1 cellular context compared by ENCODE assay signal in the genomic region with DNA sequence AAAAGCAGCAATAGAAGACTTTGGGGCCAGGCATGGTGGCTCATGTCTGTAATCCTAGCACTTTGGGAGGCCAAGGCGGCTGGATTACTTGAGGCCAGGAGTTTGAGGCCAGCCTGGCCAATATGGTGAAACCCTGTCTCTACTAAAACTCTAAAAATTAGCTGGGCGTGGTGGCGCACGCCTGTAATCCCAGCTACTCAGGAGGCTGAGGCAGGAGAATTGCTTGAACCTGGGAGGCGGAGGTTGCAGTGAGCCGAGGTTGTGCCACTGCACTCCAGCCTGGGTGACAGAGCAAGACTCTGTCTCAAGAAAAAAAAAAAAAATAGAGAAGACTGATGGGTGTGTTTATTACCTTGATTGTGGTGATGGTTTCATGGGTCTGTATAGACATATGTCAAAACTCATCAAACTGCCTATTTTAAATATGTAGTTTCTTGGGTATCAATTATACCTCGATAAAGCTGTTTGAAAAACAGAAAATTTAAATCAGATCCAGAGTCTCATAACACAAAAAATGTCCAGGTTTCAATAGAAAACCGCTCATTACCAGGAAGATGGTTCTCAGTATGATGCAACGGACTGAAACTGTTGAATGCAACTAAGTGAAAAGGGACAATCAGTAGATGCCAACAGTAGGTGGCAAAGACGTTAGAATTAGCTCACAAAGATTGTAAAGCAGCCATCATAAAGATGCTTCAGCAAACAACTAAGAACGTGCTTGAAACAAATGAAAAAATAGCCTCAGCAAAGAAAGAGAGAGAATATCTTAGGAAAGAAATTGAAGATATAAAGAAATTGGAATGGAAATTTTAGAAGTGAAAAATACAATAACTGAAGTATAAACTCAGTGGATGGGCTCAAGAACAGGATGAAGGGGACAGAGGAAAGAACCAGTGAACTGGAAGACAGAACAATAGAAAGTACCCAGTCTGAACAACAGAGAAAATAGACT.
A peak's percentile ranks its signal among the peaks of the same experiment; 100 is the strongest.
TF ChIP-seq lines count a peak whose summit lies in the region.

No MANE protein-coding gene starts in this region.

TF ChIP-seq in K562, 482 proteins besides CTCF, POLR2A, EP300 and RAD21 (continued from another document and continues in another):
- TF ChIP-seq E2F4 (CRISPR knock-in tag; IDR thresholded peaks at IDR 0.05; ENCODE audit: low read depth) (no peak), ZEB2 (IDR thresholded peaks at IDR 0.05) (peak; percentile 88), TGIF2 (CRISPR knock-in tag; IDR thresholded peaks at IDR 0.05) (no peak), SOX6 (IDR thresholded peaks at IDR 0.05) (peak; percentile 76), ZNF740 (CRISPR knock-in tag; IDR thresholded peaks at IDR 0.05) (no peak), ZNF740 (tag; IDR thresholded peaks at IDR 0.05) (0 out of 4 replicates have a peak, but pooled peaks of 1 of the 2 experiments have one; percentile 56), ATF6 (CRISPR knock-in tag; IDR thresholded peaks at IDR 0.05) (no peak), RNF219 (CRISPR knock-in tag; IDR thresholded peaks at IDR 0.05) (0 out of 2 replicates have a peak, but pooled peaks have one; percentile 45), HCFC1 (IDR thresholded peaks at IDR 0.05; ENCODE audit: low read depth, low read length) (no peak), ZNF224 (CRISPR knock-in tag; IDR thresholded peaks at IDR 0.05) (no peak), CEBPB (tag; IDR thresholded peaks at IDR 0.05) (peak; percentile 90), E2F3 (CRISPR knock-in tag; IDR thresholded peaks at IDR 0.05) (no peak), TRIM24 (IDR thresholded peaks at IDR 0.05) (peak; percentile 100), MED1 (CRISPR knock-in tag; IDR thresholded peaks at IDR 0.05; ENCODE audit: borderline replicate concordance) (no peak), ATF4 (CRISPR knock-in tag; IDR thresholded peaks at IDR 0.05) (peak; percentile 94), ZNF431 (CRISPR knock-in tag; IDR thresholded peaks at IDR 0.05) (no peak), SAFB (IDR thresholded peaks at IDR 0.05; ENCODE audit: borderline replicate concordance, low read depth, low read length) (no peak), ZNF324 (CRISPR knock-in tag; IDR thresholded peaks at IDR 0.05) (no peak), KLF10 (CRISPR knock-in tag; IDR thresholded peaks at IDR 0.05) (no peak), ZNF395 (CRISPR knock-in tag; IDR thresholded peaks at IDR 0.05) (peak; percentile 52), HNRNPK (IDR thresholded peaks at IDR 0.05; ENCODE audit: low read depth, low read length, poor library complexity, severe bottlenecking) (no peak), ZNF311 (CRISPR knock-in tag; IDR thresholded peaks at IDR 0.05) (0 out of 2 replicates have a peak, but pooled peaks have one; percentile 43), MECOM (CRISPR knock-in tag; IDR thresholded peaks at IDR 0.05) (peak; percentile 55; the same call in 1 of the 2 replicates), SMAD3 (CRISPR knock-in tag; conservative IDR thresholded peaks at IDR 0.05) (peak; percentile 29; the same call in 1 of the 2 replicates), RFX7 (CRISPR knock-in tag; IDR thresholded peaks at IDR 0.05) (no peak), JUN (IDR thresholded peaks at IDR 0.05; ENCODE audit: borderline replicate concordance, low read depth, low read length) (no peak; the same call in 1 of the 2 replicates), JUN (CRISPR knock-in tag; IDR thresholded peaks at IDR 0.05; ENCODE audit: borderline replicate concordance) (no peak), SIN3A (IDR thresholded peaks at IDR 0.05; ENCODE audit: borderline replicate concordance in 2 of 2, control insufficient read depth in 1 of 2, low read depth in 2 of 2, low read length in 2 of 2) (no peak), ZNF354B (CRISPR knock-in tag; IDR thresholded peaks at IDR 0.05) (peak; percentile 33; the same call in 1 of the 2 replicates), ZNF449 (CRISPR knock-in tag; IDR thresholded peaks at IDR 0.05) (peak; percentile 39; the same call in 1 of the 2 replicates), ARID1B (IDR thresholded peaks at IDR 0.05) (0 out of 2 replicates have a peak, but pooled peaks have one; percentile 49), RUNX1 (IDR thresholded peaks at IDR 0.05; ENCODE audit: low read depth) (no peak), MTF1 (CRISPR knock-in tag; IDR thresholded peaks at IDR 0.05; ENCODE audit: borderline replicate concordance) (0 out of 2 replicates have a peak, but pooled peaks have one; percentile 9), SETDB1 (IDR thresholded peaks at IDR 0.05; ENCODE audit: low read length) (no peak), HDAC1 (IDR thresholded peaks at IDR 0.05) (no peak), E2F8 (IDR thresholded peaks at IDR 0.05; ENCODE audit: low read depth, partially characterized antibody) (peak; percentile 58)
- TF ChIP-seq, protein P1, sequence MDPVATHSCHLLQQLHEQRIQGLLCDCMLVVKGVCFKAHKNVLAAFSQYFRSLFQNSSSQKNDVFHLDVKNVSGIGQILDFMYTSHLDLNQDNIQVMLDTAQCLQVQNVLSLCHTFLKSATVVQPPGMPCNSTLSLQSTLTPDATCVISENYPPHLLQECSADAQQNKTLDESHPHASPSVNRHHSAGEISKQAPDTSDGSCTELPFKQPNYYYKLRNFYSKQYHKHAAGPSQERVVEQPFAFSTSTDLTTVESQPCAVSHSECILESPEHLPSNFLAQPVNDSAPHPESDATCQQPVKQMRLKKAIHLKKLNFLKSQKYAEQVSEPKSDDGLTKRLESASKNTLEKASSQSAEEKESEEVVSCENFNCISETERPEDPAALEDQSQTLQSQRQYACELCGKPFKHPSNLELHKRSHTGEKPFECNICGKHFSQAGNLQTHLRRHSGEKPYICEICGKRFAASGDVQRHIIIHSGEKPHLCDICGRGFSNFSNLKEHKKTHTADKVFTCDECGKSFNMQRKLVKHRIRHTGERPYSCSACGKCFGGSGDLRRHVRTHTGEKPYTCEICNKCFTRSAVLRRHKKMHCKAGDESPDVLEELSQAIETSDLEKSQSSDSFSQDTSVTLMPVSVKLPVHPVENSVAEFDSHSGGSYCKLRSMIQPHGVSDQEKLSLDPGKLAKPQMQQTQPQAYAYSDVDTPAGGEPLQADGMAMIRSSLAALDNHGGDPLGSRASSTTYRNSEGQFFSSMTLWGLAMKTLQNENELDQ (CRISPR knock-in tag; IDR thresholded peaks at IDR 0.05; ENCODE audit: borderline replicate concordance): no peak
- TF ChIP-seq, protein P2, sequence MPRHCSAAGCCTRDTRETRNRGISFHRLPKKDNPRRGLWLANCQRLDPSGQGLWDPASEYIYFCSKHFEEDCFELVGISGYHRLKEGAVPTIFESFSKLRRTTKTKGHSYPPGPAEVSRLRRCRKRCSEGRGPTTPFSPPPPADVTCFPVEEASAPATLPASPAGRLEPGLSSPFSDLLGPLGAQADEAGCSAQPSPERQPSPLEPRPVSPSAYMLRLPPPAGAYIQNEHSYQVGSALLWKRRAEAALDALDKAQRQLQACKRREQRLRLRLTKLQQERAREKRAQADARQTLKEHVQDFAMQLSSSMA (CRISPR knock-in tag; IDR thresholded peaks at IDR 0.05): no peak
